19 cellular contexts compared by ENCODE assay signal in genomic region chr15:35061171-35062163, GRCh38. TPM values are rescaled to one million over a fixed set of nuclear protein-coding genes. Genes with fewer than 3 reads are reported as not detected.
A peak's percentile ranks its signal among the peaks of the same experiment; 100 is the strongest.
DNase-seq lines count a peak whose midpoint lies in the region; ATAC-seq, FAIRE-seq and TF ChIP-seq lines count a peak whose summit lies in the region.
"Had no signal": no experiment of that assay in that cellular context is flagged by ENCODE, and none has a peak within 500 bp of the region (broad histone marks: within the 10 kb centered on the region; RNA-seq: fewer than 3 reads in every experiment).

No MANE protein-coding gene starts in this region.

- H3K36me3 ChIP-seq in HUES48 (ENCODE audit: control insufficient read depth, insufficient read depth, low read length) (0 out of 2 replicates have a peak, but pooled peaks cover 3% of the 10 kb centered on the region), mesenchymal stem cell (ENCODE audit: control insufficient read depth in 1 of 2, insufficient read depth in 2 of 2, low read depth in 1 of 2, low read length in 2 of 2) (no peaks in the 10 kb centered on the region), gastrocnemius medialis (no peaks in the 10 kb centered on the region)
- H3K36me3 ChIP-seq: right atrium auricular region had no signal

- H3K4me3 Mint-ChIP-seq in endothelial cell (ENCODE audit: unreplicated experiment) = no peak overlapping the region
- H3K4me3 Mint-ChIP-seq: activated naive CD4-positive, alpha-beta T cell treated with anti-CD3 and anti-CD28 coated beads, Interleukin-2, amount 10 ng/mL, durations not matched to agents 7 days and 5 days had no signal

- WGBS in mesenchymal stem cell = 68% methylated on average over 16 of the region's 19 CpGs

- no peaks in the 10 kb centered on the region for H3K9me3 Mint-ChIP-seq in endothelial cell (ENCODE audit: unreplicated experiment)
- H3K9me3 Mint-ChIP-seq: activated naive CD4-positive, alpha-beta T cell treated with anti-CD3 and anti-CD28 coated beads, Interleukin-2, amount 10 ng/mL, durations not matched to agents 7 days and 5 days had no signal

- H3K27ac ChIP-seq in HUES48 (ENCODE audit: low read depth, low read length) (peak overlapping the region; percentile 88), mesenchymal stem cell (ENCODE audit: low read length, poor library complexity, severe bottlenecking) (no peak overlapping the region), gastrocnemius medialis (no peak overlapping the region)
- H3K27ac ChIP-seq: right atrium auricular region had no signal

- no peaks in the 10 kb centered on the region for H3K79me1 ChIP-seq in mesenchymal stem cell (replicated peaks; ENCODE audit: low read length, poor library complexity, severe bottlenecking)

- H2AK5ac ChIP-seq in mesenchymal stem cell (ENCODE audit: low read length, severe bottlenecking) = peak overlapping the region; percentile 9

- peak overlapping the region; percentile 10 for H2AFZ ChIP-seq in mesenchymal stem cell (ENCODE audit: low read depth, low read length)

- TF ChIP-seq POLR2A in GM12891 (IDR thresholded peaks at IDR 0.05; ENCODE audit: low read depth, low read length) (no peak), gastrocnemius medialis (IDR thresholded peaks at IDR 0.05) (no peak)

- H2BK120ac ChIP-seq in mesenchymal stem cell (ENCODE audit: low read depth, low read length) = no peak overlapping the region

- H2BK12ac ChIP-seq in mesenchymal stem cell (ENCODE audit: low read length in 2 of 2) = no peak overlapping the region

- no peak overlapping the region for H3K23ac ChIP-seq in mesenchymal stem cell (ENCODE audit: low read length in 2 of 2)

- H3K36me3 Mint-ChIP-seq in endothelial cell (ENCODE audit: low read depth, unreplicated experiment) = no peaks in the 10 kb centered on the region
- H3K36me3 Mint-ChIP-seq: activated naive CD4-positive, alpha-beta T cell treated with anti-CD3 and anti-CD28 coated beads, Interleukin-2, amount 10 ng/mL, durations not matched to agents 7 days and 5 days had no signal

- no peak for DNase-seq in GM18507 (ENCODE audit: extremely low spot score, insufficient read length, low read depth)
- DNase-seq in endothelial cell (ENCODE audit: low spot score) = no peak
- no peak for DNase-seq in mesenchymal stem cell
- DNase-seq in GM12891 (ENCODE audit: insufficient read length, low spot score) = no peak
- no peak for DNase-seq in gastrocnemius medialis
- DNase-seq in SW480 (ENCODE audit: low spot score) = no peak
- DNase-seq: activated naive CD4-positive, alpha-beta T cell treated with anti-CD3 and anti-CD28 coated beads, Interleukin-2, amount 10 ng/mL, durations not matched to agents 7 days and 5 days; AML-193; DMS153; erythroblast; kidney; NCI-H2081; NCI-H82; SHP77 treated with DMSO at 0.1 percent for 48 hours; stimulated activated naive CD8-positive, alpha-beta T cell treated with anti-CD3 and anti-CD28 coated beads, Interleukin-15, Interleukin-2, amounts not matched to agents 100 U/mL and 50 U/mL, for 24 hours had no signal

- peak overlapping the region; percentile 59 for H4K91ac ChIP-seq in mesenchymal stem cell (ENCODE audit: low read length)

- H3K9me3 ChIP-seq in HUES48 (ENCODE audit: control insufficient read depth, insufficient read depth, low read length) (no peaks in the 10 kb centered on the region), mesenchymal stem cell (ENCODE audit: control insufficient read depth, low read length) (no peaks in the 10 kb centered on the region), gastrocnemius medialis (no peaks in the 10 kb centered on the region)
- H3K9me3 ChIP-seq: right atrium auricular region had no signal

- peak overlapping the region; percentile 52 for H3K4me3 ChIP-seq in HUES48 (ENCODE audit: low read depth, low read length)
- no peak overlapping the region for H3K4me3 ChIP-seq in mesenchymal stem cell (ENCODE audit: insufficient read depth in 1 of 2, low read depth in 1 of 2, low read length in 2 of 2)
- H3K4me3 ChIP-seq in gastrocnemius medialis = no peak overlapping the region
- H3K4me3 ChIP-seq: right atrium auricular region had no signal

- in situ Hi-C loops in gastrocnemius medialis (cut with MboI; ENCODE audit: low sequenced_read_pairs in 4 of 4) = no loop called here

- H3K4ac ChIP-seq in mesenchymal stem cell (ENCODE audit: low read depth in 1 of 2, low read length in 2 of 2) = peak overlapping the region in 1 of 2 experiments; percentile 27

- no peak overlapping the region for H2BK15ac ChIP-seq in mesenchymal stem cell (ENCODE audit: low read depth, poor library complexity, severe bottlenecking)

- peak; percentile 44 for FAIRE-seq in GM18507 (lab: Jason Lieb, UNC)
- no peak for FAIRE-seq in GM12891 (lab: Jason Lieb, UNC)
- FAIRE-seq: kidney had no signal

- H3K4me1 ChIP-seq in HUES48 (ENCODE audit: control insufficient read depth, insufficient read depth, low read length) = peaks cover 58% of the 10 kb centered on the region
- H3K4me1 ChIP-seq in mesenchymal stem cell (ENCODE audit: control insufficient read depth, insufficient read depth, low read depth, low read length) = peaks cover 1% of the 10 kb centered on the region
- no peaks in the 10 kb centered on the region for H3K4me1 ChIP-seq in gastrocnemius medialis
- H3K4me1 ChIP-seq: right atrium auricular region had no signal

- H3K27ac Mint-ChIP-seq in endothelial cell (ENCODE audit: unreplicated experiment) = peak overlapping the region; percentile 24
- H3K27ac Mint-ChIP-seq: activated naive CD4-positive, alpha-beta T cell treated with anti-CD3 and anti-CD28 coated beads, Interleukin-2, amount 10 ng/mL, durations not matched to agents 7 days and 5 days had no signal

- H4K8ac ChIP-seq in mesenchymal stem cell (ENCODE audit: low read length) = peak overlapping the region; percentile 27

- H3K4me2 ChIP-seq in mesenchymal stem cell (ENCODE audit: low read length, poor library complexity, severe bottlenecking) = no peak overlapping the region

- H3K27me3 ChIP-seq in HUES48 (ENCODE audit: control insufficient read depth, insufficient read depth, low read length) = no peaks in the 10 kb centered on the region
- H3K27me3 ChIP-seq in mesenchymal stem cell (ENCODE audit: control insufficient read depth in 1 of 2, insufficient read depth in 1 of 2, low read length in 2 of 2) = no peaks in the 10 kb centered on the region
- H3K27me3 ChIP-seq in gastrocnemius medialis = no peaks in the 10 kb centered on the region
- H3K27me3 ChIP-seq: right atrium auricular region had no signal

- no peak overlapping the region for H3K14ac ChIP-seq in mesenchymal stem cell (ENCODE audit: low read length in 2 of 2)

- H2BK5ac ChIP-seq in mesenchymal stem cell (ENCODE audit: low read depth, low read length, poor library complexity, severe bottlenecking) = no peak overlapping the region

- peaks cover 18% of the 10 kb centered on the region for H3K4me1 Mint-ChIP-seq in endothelial cell (ENCODE audit: unreplicated experiment)
- H3K4me1 Mint-ChIP-seq: activated naive CD4-positive, alpha-beta T cell treated with anti-CD3 and anti-CD28 coated beads, Interleukin-2, amount 10 ng/mL, durations not matched to agents 7 days and 5 days had no signal

- TF ChIP-seq CTCF in endothelial cell (IDR thresholded peaks at IDR 0.05; ENCODE audit: unreplicated experiment) (no peak), gastrocnemius medialis (IDR thresholded peaks at IDR 0.05 in 4 of 5, conservative IDR thresholded peaks at IDR 0.05 in 1 of 5) (no peak)

- ATAC-seq in gastrocnemius medialis (no peak), HG03520 (IDR thresholded peaks at IDR 0.05; ENCODE audit: unreplicated experiment) (no peak)
- ATAC-seq: stimulated activated naive CD8-positive, alpha-beta T cell treated with anti-CD3 and anti-CD28 coated beads, Interleukin-15, Interleukin-2, amounts not matched to agents 100 U/mL and 50 U/mL, for 24 hours had no signal

- peaks cover 3% of the 10 kb centered on the region for H3K27me3 Mint-ChIP-seq in endothelial cell (ENCODE audit: unreplicated experiment)
- H3K27me3 Mint-ChIP-seq: activated naive CD4-positive, alpha-beta T cell treated with anti-CD3 and anti-CD28 coated beads, Interleukin-2, amount 10 ng/mL, durations not matched to agents 7 days and 5 days had no signal

- peak overlapping the region; percentile 22 to 57 for H3K18ac ChIP-seq in mesenchymal stem cell (ENCODE audit: low read depth in 1 of 2, low read length in 2 of 2)

- intact Hi-C loops in gastrocnemius medialis (cut with DNase I; ENCODE audit: low total_unique reads) = no loop called here

- peak overlapping the region; percentile 54; the same call in 1 of the 2 replicates for H3K9ac ChIP-seq in HUES48 (ENCODE audit: low read depth, low read length)
- H3K9ac ChIP-seq in mesenchymal stem cell (ENCODE audit: low read length) = no peak overlapping the region

TF ChIP-seq in GM12891, 5 proteins besides CTCF, POLR2A, EP300 and RAD21:
- no peak for TF ChIP-seq TAF1 (IDR thresholded peaks at IDR 0.05; ENCODE audit: low read depth, low read length)

RNA-seq across cellular contexts. Expression of gene NANOGP8, which starts 23.6 kb away (rescaled TPM):
- total RNA-seq in endothelial cell (ENCODE audit: unreplicated experiment) (0.64 TPM), gastrocnemius medialis (not detected)
- polyA plus RNA-seq in mesenchymal stem cell (2013, experiment 1 of 2) = not detected
- polyA plus RNA-seq in mesenchymal stem cell (2013, experiment 2 of 2) = not detected
- not detected for polyA plus RNA-seq in GM12891 (2012; ENCODE audit: low read depth, missing spikeins)
- total RNA-seq: cardiac septum had no signal
